8 cellular contexts compared by ENCODE assay signal in genomic region chr1:229199261-229199850, GRCh38.
DNase-seq lines count a peak whose midpoint lies in the region; ATAC-seq, FAIRE-seq and TF ChIP-seq lines count a peak whose summit lies in the region.

No MANE protein-coding gene starts in this region.

- FAIRE-seq in GM12878 (lab: Jason Lieb, UNC) (no peak), H54 (lab: Jason Lieb, UNC) (no peak)

- no peak for TF ChIP-seq RAD21 in GM12878 (IDR thresholded peaks at IDR 0.05; ENCODE audit: insufficient read depth, low read depth, low read length)

- H3K9me3 ChIP-seq in GM12878 (replicated peaks; ENCODE audit: control insufficient read depth, insufficient read depth, low read length): no peaks in the 10 kb centered on the region
- H3K9me3 ChIP-seq in ascending aorta: no peaks in the 10 kb centered on the region

- TF ChIP-seq CTCF in GM12878 (IDR thresholded peaks at IDR 0.05 in 2 of 3, conservative IDR thresholded peaks at IDR 0.05 in 1 of 3; ENCODE audit: control insufficient read depth in 2 of 3, extremely low read depth in 1 of 3, insufficient read depth in 1 of 3, low read depth in 3 of 3, low read length in 3 of 3) (no peak), nephron (IDR thresholded peaks at IDR 0.05; ENCODE audit: unreplicated experiment in 3 of 3) (no peak), ascending aorta (IDR thresholded peaks at IDR 0.05) (no peak)

- H3K4me1 Mint-ChIP-seq in nephron: peaks cover 37% of the 10 kb centered on the region

- H3K4me3 ChIP-seq in GM12878 (no peak overlapping the region), ascending aorta (no peak overlapping the region)

- no peaks in the 10 kb centered on the region for H3K36me3 ChIP-seq in GM12878 (ENCODE audit: control insufficient read depth in 2 of 2, insufficient read depth in 2 of 2, low read length in 1 of 2)
- no peaks in the 10 kb centered on the region for H3K36me3 ChIP-seq in ascending aorta

- POLR2A ChIA-PET in GM12878 (lab: Charles Lee): no interaction called here

- H3K4me3 Mint-ChIP-seq in nephron: no peak overlapping the region

- 43% methylated on average over 8 of the region's 8 CpGs for WGBS in GM12878 (ENCODE audit: insufficient coverage, insufficient replicate concordance, low lambda C conversion rate, missing lambda C conversion rate)

- H3K27ac ChIP-seq in GM12878 (ENCODE audit: control insufficient read depth, insufficient read depth): no peak overlapping the region
- H3K27ac ChIP-seq in ascending aorta: no peak overlapping the region

- H3K9ac ChIP-seq in GM12878 (ENCODE audit: control insufficient read depth, insufficient read depth, low read length): no peak overlapping the region

- H4K20me1 ChIP-seq in GM12878 (ENCODE audit: control insufficient read depth, insufficient read depth): no peaks in the 10 kb centered on the region

- SMC1A ChIA-PET in GM12878 (lab: Charles Lee; ENCODE audit: uncharacterized antibody, unreplicated experiment): no interaction called here

- RAD21 ChIA-PET in GM12878 (lab: Charles Lee; ENCODE audit: unreplicated experiment): no interaction called here

- H3K4me2 ChIP-seq in GM12878 (ENCODE audit: control insufficient read depth, insufficient read depth): peak overlapping the region; percentile 47; the same call in 1 of the 2 replicates

- no peak overlapping the region for H2AFZ ChIP-seq in GM12878 (ENCODE audit: control insufficient read depth, low read depth, low read length)

- TF ChIP-seq POLR2A in GM12878 (IDR thresholded peaks at IDR 0.05; ENCODE audit: low read depth, low read length): no peak
- TF ChIP-seq POLR2A in H54 (IDR thresholded peaks at IDR 0.05; ENCODE audit: low read depth, low read length): no peak

- in situ Hi-C loops in GM12878 (cut with MboI): no loop called here

- H3K27ac Mint-ChIP-seq in nephron: peak overlapping the region; percentile 27 to 84 (median 69)

- CTCF ChIA-PET in GM12878 (lab: Yijun Ruan, JAX): interaction anchor here (0.7 kb wide), 1 partner anchor 345 kb away, joined by 3 read pairs; no protein-coding TSS in a partner anchor

- H3K27me3 ChIP-seq in GM12878 (replicated peaks in 1 of 2; ENCODE audit: control insufficient read depth in 2 of 2, insufficient read depth in 2 of 2, low read length in 1 of 2) (no peaks in the 10 kb centered on the region; a peak in 1 of 4 replicates), ascending aorta (no peaks in the 10 kb centered on the region)

- DNase-seq in COLO668 (lab: John Stamatoyannopoulos, UW; ENCODE audit: unreplicated experiment) (peak; percentile 70), GM12878 (ENCODE audit: low read depth, low spot score) (no peak), ecto neural progenitor cell (ENCODE audit: low spot score) (no peak), ascending aorta (ENCODE audit: low spot score in 2 of 2) (no peak), H54 (ENCODE audit: insufficient read length, low spot score) (no peak)

- H3K9me3 Mint-ChIP-seq in nephron: no peaks in the 10 kb centered on the region

- TF ChIP-seq EP300 in GM12878 (IDR thresholded peaks at IDR 0.05; ENCODE audit: borderline replicate concordance in 1 of 2, control insufficient read depth in 1 of 2, low read depth in 2 of 2, low read length in 2 of 2): no peak

- no peaks in the 10 kb centered on the region for H3K4me1 ChIP-seq in GM12878 (ENCODE audit: control insufficient read depth, insufficient read depth, low read length)
- peaks cover 2 to 13% of the 10 kb centered on the region in 2 donors for H3K4me1 ChIP-seq in ascending aorta

- peak; percentile 25 for ATAC-seq in HG02852 (IDR thresholded peaks at IDR 0.05; ENCODE audit: unreplicated experiment)
- ATAC-seq in GM12878: no peak
- ATAC-seq in GM19324 (IDR thresholded peaks at IDR 0.05; ENCODE audit: low FRiP score, unreplicated experiment): no peak

- no peaks in the 10 kb centered on the region for H3K79me2 ChIP-seq in GM12878 (ENCODE audit: control insufficient read depth, insufficient read depth, low read length)

- intact Hi-C loops in GM12878 (cut with micrococcal nuclease; ENCODE audit: unreplicated experiment): no loop called here
- intact Hi-C loops in ascending aorta (cut with DNase I): no loop called here

- H3K36me3 Mint-ChIP-seq in nephron (ENCODE audit: low read depth): no peaks in the 10 kb centered on the region

- H3K27me3 Mint-ChIP-seq in nephron (ENCODE audit: low read depth): peaks cover 14% of the 10 kb centered on the region

- no TSS peak for BruUV-seq in GM12878 (replicated peaks; lab: Mats Ljungman, UMichigan)

TF ChIP-seq in GM12878, 131 proteins besides CTCF, POLR2A, EP300 and RAD21 (continues in another document):
- TF ChIP-seq MAX (IDR thresholded peaks at IDR 0.05; ENCODE audit: low read depth, low read length) (no peak), ZBED1 (IDR thresholded peaks at IDR 0.05; ENCODE audit: borderline replicate concordance) (no peak), PAX5 (IDR thresholded peaks at IDR 0.05; ENCODE audit: borderline replicate concordance, low read depth, low read length) (no peak), IRF5 (IDR thresholded peaks at IDR 0.05; ENCODE audit: borderline replicate concordance) (no peak), SUZ12 (IDR thresholded peaks at IDR 0.05; ENCODE audit: unreplicated experiment) (no peak), HDAC2 (IDR thresholded peaks at IDR 0.05) (no peak), SREBF1 (IDR thresholded peaks at IDR 0.05; ENCODE audit: low read length) (no peak), SP1 (IDR thresholded peaks at IDR 0.05; ENCODE audit: low read depth, low read length) (no peak), CUX1 (IDR thresholded peaks at IDR 0.05; ENCODE audit: insufficient replicate concordance, low read depth, low read length) (no peak), USF2 (IDR thresholded peaks at IDR 0.05; ENCODE audit: borderline replicate concordance, low read depth, low read length) (no peak), TBL1XR1 (IDR thresholded peaks at IDR 0.05; ENCODE audit: low read depth, low read length) (no peak), HCFC1 (IDR thresholded peaks at IDR 0.05; ENCODE audit: low read length) (no peak), YBX1 (IDR thresholded peaks at IDR 0.05) (no peak)
